In genomic region chr14:55807059-55807499, GRCh38 we compare ENCODE assay signal across 8 cellular contexts.
A peak's percentile ranks its signal among the peaks of the same experiment; 100 is the strongest.
DNase-seq lines count a peak whose midpoint lies in the region; ATAC-seq lines count a peak whose summit lies in the region.

No MANE protein-coding gene starts in this region.

- CTCF ChIA-PET in activated naive CD4-positive, alpha-beta T cell treated with anti-CD3 and anti-CD28 coated beads, Interleukin-2, amount 10 ng/mL, durations not matched to agents 7 days and 5 days (lab: Charles Lee) = no interaction called here

- peaks cover 78% of the 10 kb centered on the region for H3K4me1 Mint-ChIP-seq in activated naive CD4-positive, alpha-beta T cell treated with anti-CD3 and anti-CD28 coated beads, Interleukin-2, amount 10 ng/mL, durations not matched to agents 7 days and 5 days

- peaks cover 9% of the 10 kb centered on the region for H3K27me3 Mint-ChIP-seq in activated naive CD4-positive, alpha-beta T cell treated with anti-CD3 and anti-CD28 coated beads, Interleukin-2, amount 10 ng/mL, durations not matched to agents 7 days and 5 days

- H3K27ac Mint-ChIP-seq in activated naive CD4-positive, alpha-beta T cell treated with anti-CD3 and anti-CD28 coated beads, Interleukin-2, amount 10 ng/mL, durations not matched to agents 7 days and 5 days = peak overlapping the region; percentile 96

- intact Hi-C loops in left cardiac atrium (cut with DNase I) = no loop called here

- peak; percentile 56 for ATAC-seq in HG03139 (IDR thresholded peaks at IDR 0.05; ENCODE audit: unreplicated experiment)
- ATAC-seq in left cardiac atrium = peak; percentile 96 to 99

- DNase-seq in DMS79 treated with DMSO at 0.1 percent for 48 hours (lab: John Stamatoyannopoulos, UW) = peak; percentile 95
- peak; percentile 88 to 90 for DNase-seq in SHP77 (lab: John Stamatoyannopoulos, UW)
- peak; percentile 88 for DNase-seq in activated naive CD4-positive, alpha-beta T cell treated with anti-CD3 and anti-CD28 coated beads, Interleukin-2, amount 10 ng/mL, durations not matched to agents 7 days and 5 days
- DNase-seq in left cardiac atrium = peak; percentile 96
- DNase-seq in stimulated activated CD4-positive, alpha-beta T cell treated with anti-CD3 and anti-CD28 coated beads, Interleukin-1b, Interleukin-23, amount 100 ng/mL, for 4 hours (ENCODE audit: low read depth in 2 of 2) = peak; percentile 28 to 57
- DNase-seq in KG1 (lab: John Stamatoyannopoulos, UW) = no peak
- no peak for DNase-seq in epidermal melanocyte (ENCODE audit: insufficient read length, low spot score)

- H3K36me3 Mint-ChIP-seq in activated naive CD4-positive, alpha-beta T cell treated with anti-CD3 and anti-CD28 coated beads, Interleukin-2, amount 10 ng/mL, durations not matched to agents 7 days and 5 days = peaks cover 54% of the 10 kb centered on the region

- peak overlapping the region; percentile 12 for H3K4me3 Mint-ChIP-seq in activated naive CD4-positive, alpha-beta T cell treated with anti-CD3 and anti-CD28 coated beads, Interleukin-2, amount 10 ng/mL, durations not matched to agents 7 days and 5 days

- H3K9me3 Mint-ChIP-seq in activated naive CD4-positive, alpha-beta T cell treated with anti-CD3 and anti-CD28 coated beads, Interleukin-2, amount 10 ng/mL, durations not matched to agents 7 days and 5 days = peaks cover 45% of the 10 kb centered on the region

Comparison
In these comparisons a context has a peak if more than half of its experiments do, and no peak if none do; other contexts are left out.
1. DNase-seq: peak in DMS79 treated with DMSO at 0.1 percent for 48 hours (single experiment), SHP77 (2 of 2), activated naive CD4-positive, alpha-beta T cell treated with anti-CD3 and anti-CD28 coated beads, Interleukin-2, amount 10 ng/mL, durations not matched to agents 7 days and 5 days (single experiment), left cardiac atrium (single experiment) and stimulated activated CD4-positive, alpha-beta T cell treated with anti-CD3 and anti-CD28 coated beads, Interleukin-1b, Interleukin-23, amount 100 ng/mL, for 4 hours (2 of 2); none in KG1 (single experiment) and epidermal melanocyte (single experiment).